In the genomic region with DNA sequence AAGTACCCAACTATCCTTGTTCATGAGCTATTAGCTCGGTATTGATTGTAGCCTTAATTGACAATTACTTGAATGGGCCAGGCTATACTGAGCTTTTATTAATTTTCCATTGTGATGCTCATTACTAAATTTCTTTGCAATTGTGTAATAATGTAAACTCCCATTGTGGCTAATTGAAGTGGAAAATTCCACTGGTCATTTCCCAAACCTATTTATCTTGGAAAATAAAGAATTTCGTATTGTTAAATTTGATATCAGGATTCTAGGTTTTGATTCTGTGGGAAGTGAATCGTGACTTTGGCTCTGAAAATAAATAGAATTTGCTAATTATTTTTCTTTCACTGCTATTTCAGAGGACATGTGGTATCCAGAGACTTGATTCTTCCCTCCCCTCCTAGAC, we compare ENCODE assay signal across 8 cellular contexts.
"Had no signal": no experiment of that assay in that cellular context is flagged by ENCODE, and none has a peak within 500 bp of the region (broad histone marks: within the 10 kb centered on the region; RNA-seq: fewer than 3 reads in every experiment).

No MANE protein-coding gene starts in this region.

- H3K9ac ChIP-seq: GM23248 had no signal

- DNase-seq: GM23248, GOT3, H7, H9, HCEC 1CT, HFFc6 had no signal

- H3K4me2 ChIP-seq: GM23338 had no signal

- H3K27ac ChIP-seq: GM23248 had no signal

- H2AFZ ChIP-seq: GM23248, GM23338 had no signal

- H3K4me3 ChIP-seq: GM23248, GM23338, HAP-1 had no signal

- H3K36me3 ChIP-seq: HAP-1 had no signal

- H3K9me3 ChIP-seq: HAP-1 had no signal

- H3K4me3 Mint-ChIP-seq: GM23338, H9, HFFc6 had no signal

- H3K27ac Mint-ChIP-seq: GM23338, H9, HFFc6 had no signal

- H3K9me3 Mint-ChIP-seq: GM23338, H9, HFFc6 had no signal
